ENCODE assay signal across 12 cellular contexts in genomic region chr17:76560877-76561221, GRCh38. TPM values are rescaled to one million over a fixed set of nuclear protein-coding genes. Genes with fewer than 3 reads are reported as not detected.
DNase-seq lines count a peak whose midpoint lies in the region; ATAC-seq and TF ChIP-seq lines count a peak whose summit lies in the region.
"Had no signal": no experiment of that assay in that cellular context is flagged by ENCODE, and none has a peak within 500 bp of the region (broad histone marks: within the 10 kb centered on the region; RNA-seq: fewer than 3 reads in every experiment).

No MANE protein-coding gene starts in this region.

- peaks cover 56% of the 10 kb centered on the region for H3K79me2 ChIP-seq in KMS-11 (ENCODE audit: insufficient read depth, low read depth)

- TF ChIP-seq CTCF in CD4-positive, alpha-beta T cell (IDR thresholded peaks at IDR 0.05) = no peak
- no peak for TF ChIP-seq CTCF in KMS-11 (conservative IDR thresholded peaks at IDR 0.05; ENCODE audit: low read depth, low read length)

- no peaks in the 10 kb centered on the region for H3K27me3 ChIP-seq in CD4-positive, alpha-beta T cell (ENCODE audit: control insufficient read depth, insufficient read depth, low read length)
- no peaks in the 10 kb centered on the region for H3K27me3 ChIP-seq in KMS-11 (ENCODE audit: insufficient read depth, low read depth)
- H3K27me3 ChIP-seq in adipocyte (replicated peaks; ENCODE audit: control insufficient read depth, insufficient read depth, low read length) = no peaks in the 10 kb centered on the region
- H3K27me3 ChIP-seq: SJCRH30 had no signal

- H3K4me2 ChIP-seq in KMS-11 = peak overlapping the region; percentile 79; the same call in 1 of the 2 replicates

- no peaks in the 10 kb centered on the region for H3K27me3 Mint-ChIP-seq in CD4-positive, alpha-beta T cell

- intact Hi-C loops in CD4-positive, alpha-beta T cell (cut with DNase I, micrococcal nuclease) = no loop called here

- H3K9ac ChIP-seq in KMS-11 (no peak overlapping the region), adipocyte (ENCODE audit: low read length) (peak overlapping the region; percentile 100)

- H3K4me3 ChIP-seq in KMS-11 (IDR thresholded peaks at IDR 0.05; ENCODE audit: insufficient read depth, low read depth, low read length) (no peak overlapping the region), adipocyte (ENCODE audit: low read length) (peak overlapping the region; percentile 59), mesodermal cell (ENCODE audit: extremely low read depth, insufficient read depth, low read length, poor library complexity, severe bottlenecking) (no peak overlapping the region)
- H3K4me3 ChIP-seq: SJCRH30 had no signal

- peak overlapping the region; percentile 10 for H3K27ac ChIP-seq in CD4-positive, alpha-beta T cell (ENCODE audit: low read depth, low read length)
- no peak overlapping the region for H3K27ac ChIP-seq in KMS-11
- H3K27ac ChIP-seq in mesodermal cell (ENCODE audit: low read depth, low read length, severe bottlenecking) = peak overlapping the region; percentile 17
- H3K27ac ChIP-seq: SJCRH30 had no signal

- no peaks in the 10 kb centered on the region for H3K9me3 Mint-ChIP-seq in CD4-positive, alpha-beta T cell

- H3K4me1 ChIP-seq in KMS-11 (ENCODE audit: low read depth, poor library complexity, severe bottlenecking) (peaks cover 52% of the 10 kb centered on the region), adipocyte (ENCODE audit: control insufficient read depth, insufficient read depth, low read length) (peaks cover 56% of the 10 kb centered on the region), mesodermal cell (ENCODE audit: control insufficient read depth, insufficient read depth, low read length, poor library complexity, severe bottlenecking) (peaks cover 26% of the 10 kb centered on the region)

- H3K9me3 ChIP-seq in CD4-positive, alpha-beta T cell (ENCODE audit: control insufficient read depth, low read length) = no peaks in the 10 kb centered on the region
- no peaks in the 10 kb centered on the region for H3K9me3 ChIP-seq in adipocyte (ENCODE audit: control insufficient read depth, low read length)
- H3K9me3 ChIP-seq in mesodermal cell (ENCODE audit: control insufficient read depth, low read length) = no peaks in the 10 kb centered on the region
- H3K9me3 ChIP-seq: SJCRH30 had no signal

- H3K36me3 ChIP-seq in KMS-11 (ENCODE audit: insufficient read depth) (peaks cover 27% of the 10 kb centered on the region), adipocyte (ENCODE audit: control insufficient read depth, insufficient read depth, low read length, severe bottlenecking) (peaks cover 51% of the 10 kb centered on the region), mesodermal cell (ENCODE audit: control insufficient read depth, insufficient read depth, low read length) (peaks cover 67% of the 10 kb centered on the region)

- CTCF ChIA-PET in CD4-positive, alpha-beta T cell (lab: Charles Lee) = interaction anchor here (1.5 to 2.4 kb wide), 2 partner anchors 38 to 63 kb away, joined by 4 to 10 read pairs; no protein-coding TSS in a partner anchor

- no peak overlapping the region for H2AFZ ChIP-seq in KMS-11 (ENCODE audit: low read depth)

- H4K20me1 ChIP-seq in KMS-11 (ENCODE audit: insufficient read depth) = peaks cover 32% of the 10 kb centered on the region

- peaks cover 70% of the 10 kb centered on the region for H3K4me1 Mint-ChIP-seq in CD4-positive, alpha-beta T cell (ENCODE audit: low read depth)

- H3K4me3 Mint-ChIP-seq in CD4-positive, alpha-beta T cell = peak overlapping the region; percentile 79

- WGBS in mesodermal cell (ENCODE audit: insufficient coverage in 2 of 2), 2 experiments = 90 to 92% methylated on average over 6 of the region's 6 CpGs

- H3K36me3 Mint-ChIP-seq in CD4-positive, alpha-beta T cell (ENCODE audit: low read depth) = peaks cover 72% of the 10 kb centered on the region

- DNase-seq in CD4-positive, alpha-beta T cell = no peak
- no peak for DNase-seq in adipocyte (ENCODE audit: low read depth)
- no peak for DNase-seq in CD1c-positive myeloid dendritic cell (ENCODE audit: extremely low spot score)
- DNase-seq in LoVo (ENCODE audit: low spot score) = no peak
- DNase-seq: activated gamma-delta T cell treated with Interleukin-2 at 50 U/mL for 16 hours, erythroblast, NCI-H1417 treated with DMSO at 0.1 percent for 48 hours, SJCRH30 had no signal

- ATAC-seq in CD4-positive, alpha-beta T cell (ENCODE audit: poor library complexity) = no peak
- ATAC-seq in HG03378 (IDR thresholded peaks at IDR 0.05; ENCODE audit: unreplicated experiment) (no peak), GM21619 (IDR thresholded peaks at IDR 0.05; ENCODE audit: unreplicated experiment) (no peak)

- peak overlapping the region; percentile 97 for H3K27ac Mint-ChIP-seq in CD4-positive, alpha-beta T cell

- POLR2A ChIA-PET in CD4-positive, alpha-beta T cell (lab: Charles Lee) = interaction anchor here (0.5 to 0.7 kb wide), 4 partner anchors 10 to 538 kb away, joined by 3 to 9 read pairs (median 4); no protein-coding TSS in a partner anchor

RNA-seq across cellular contexts. Expression of gene PRCD, which starts 21.0 kb away (rescaled TPM):
- total RNA-seq in CD4-positive, alpha-beta T cell = not detected
- polyA plus RNA-seq in mesodermal cell (2013, experiment 1 of 2) = 5.8 TPM
- polyA plus RNA-seq in mesodermal cell (2013, experiment 2 of 2) = 9.9 TPM

RNA-seq across cellular contexts. Expression of gene CYGB, which starts 23.3 kb away (rescaled TPM):
- total RNA-seq in CD4-positive, alpha-beta T cell = not detected
- 18.2 TPM for polyA plus RNA-seq in mesodermal cell (2013, experiment 1 of 2)
- 19.4 TPM for polyA plus RNA-seq in mesodermal cell (2013, experiment 2 of 2)
- total RNA-seq: SJCRH30 had no signal

RNA-seq across cellular contexts. Expression of gene ST6GALNAC2, which starts 24.8 kb away (rescaled TPM):
- total RNA-seq in CD4-positive, alpha-beta T cell = 1 to 10 TPM in 1 of 2 experiments, under 1 TPM in 1; 0.49 to 1.2 TPM
- polyA plus RNA-seq in mesodermal cell (2013, experiment 1 of 2) = 0.52 TPM
- polyA plus RNA-seq in mesodermal cell (2013, experiment 2 of 2) = 0.25 TPM
- total RNA-seq: SJCRH30 had no signal

RNA-seq across cellular contexts. Expression of gene RHBDF2, which starts 59.6 kb away (rescaled TPM):
- 10 to 100 TPM; 22.6 to 24.9 TPM for total RNA-seq in CD4-positive, alpha-beta T cell
- 9.0 TPM for polyA plus RNA-seq in mesodermal cell (2013, experiment 1 of 2)
- polyA plus RNA-seq in mesodermal cell (2013, experiment 2 of 2) = 8.2 TPM
